Comparison of ENCODE assay signal across 10 cellular contexts in genomic region chr4:8394125-8394524, GRCh38. TPM values are rescaled to one million over a fixed set of nuclear protein-coding genes. Genes with fewer than 3 reads are reported as not detected.
A peak's percentile ranks its signal among the peaks of the same experiment; 100 is the strongest.
DNase-seq lines count a peak whose midpoint lies in the region; ATAC-seq, FAIRE-seq and TF ChIP-seq lines count a peak whose summit lies in the region.
"Had no signal": no experiment of that assay in that cellular context is flagged by ENCODE, and none has a peak within 500 bp of the region (broad histone marks: within the 10 kb centered on the region; RNA-seq: fewer than 3 reads in every experiment).

No MANE protein-coding gene starts in this region.

- H3K9me3 Mint-ChIP-seq in neural progenitor cell: no peaks in the 10 kb centered on the region

- TF ChIP-seq CTCF in RWPE1 (conservative IDR thresholded peaks at IDR 0.05; ENCODE audit: low read depth) (no peak), fibroblast of the aortic adventitia (IDR thresholded peaks at IDR 0.05; ENCODE audit: insufficient read depth, low read length) (no peak), neural progenitor cell (IDR thresholded peaks at IDR 0.05) (no peak)

- peaks cover 19% of the 10 kb centered on the region for H3K4me1 ChIP-seq in neural progenitor cell
- no peaks in the 10 kb centered on the region for H3K4me1 ChIP-seq in urinary bladder (ENCODE audit: insufficient read depth)

- FAIRE-seq in GM19239 (lab: Jason Lieb, UNC): no peak
- FAIRE-seq: colon had no signal

- no peak for ATAC-seq in HG03469 (IDR thresholded peaks at IDR 0.05; ENCODE audit: unreplicated experiment)

- H3K4me1 Mint-ChIP-seq in neural progenitor cell: peaks cover 52% of the 10 kb centered on the region

- H3K27ac ChIP-seq in RWPE1: peak overlapping the region; percentile 49; the same call in 1 of the 2 replicates
- H3K27ac ChIP-seq in neural progenitor cell: peak overlapping the region; percentile 61
- peak overlapping the region; percentile 58 for H3K27ac ChIP-seq in urinary bladder (ENCODE audit: low read depth)
- H3K27ac ChIP-seq: VCaP had no signal

- H3K27me3 ChIP-seq in neural progenitor cell: no peaks in the 10 kb centered on the region

- 25% methylated on average over 18 of the region's 18 CpGs for WGBS in urinary bladder

- CTCF ChIA-PET in RWPE1 (lab: Yijun Ruan, JAX): interaction anchor here (0.6 kb wide), 1 partner anchor 558 kb away, joined by 3 read pairs; no protein-coding TSS in a partner anchor

- H3K36me3 ChIP-seq in neural progenitor cell (no peaks in the 10 kb centered on the region), urinary bladder (ENCODE audit: insufficient read depth) (no peaks in the 10 kb centered on the region)

- peaks cover 9% of the 10 kb centered on the region for H3K27me3 Mint-ChIP-seq in neural progenitor cell (ENCODE audit: insufficient read depth, low read depth)

- peak overlapping the region; percentile 70 for H3K4me3 Mint-ChIP-seq in neural progenitor cell

- H3K79me2 ChIP-seq in neural progenitor cell (ENCODE audit: low read depth): no peaks in the 10 kb centered on the region

- H4K20me1 ChIP-seq in neural progenitor cell (ENCODE audit: low read depth): no peaks in the 10 kb centered on the region

- POLR2A ChIA-PET in RWPE1 (lab: Yijun Ruan, JAX; ENCODE audit: low non-redundant PET): no interaction called here

- H2AFZ ChIP-seq in neural progenitor cell (replicated peaks): no peak overlapping the region

- H3K27ac Mint-ChIP-seq in neural progenitor cell: peak overlapping the region; percentile 93

- H3F3A ChIP-seq in neural progenitor cell (ENCODE audit: low read depth): peaks cover 10% of the 10 kb centered on the region

- DNase-seq in RWPE1 (ENCODE audit: low spot score) (no peak), fibroblast of the aortic adventitia (ENCODE audit: low read depth) (peak; percentile 81), neural progenitor cell (ENCODE audit: low spot score) (peak; percentile 54), GOT3 (lab: John Stamatoyannopoulos, UW) (no peak), GM19239 (ENCODE audit: insufficient read length, low spot score) (no peak)
- DNase-seq: stimulated activated CD4-positive, alpha-beta T cell treated with anti-CD3 and anti-CD28 coated beads, Interleukin-15, amount 100 ng/mL, for 24 hours had no signal

- no peaks in the 10 kb centered on the region for H3K9me3 ChIP-seq in neural progenitor cell (ENCODE audit: low read depth)

- H3K36me3 Mint-ChIP-seq in neural progenitor cell: peaks cover 8% of the 10 kb centered on the region

- no peak overlapping the region for H3K9ac ChIP-seq in neural progenitor cell

- H3K4me2 ChIP-seq in neural progenitor cell: peak overlapping the region; percentile 67

- H3K4me3 ChIP-seq in fibroblast of the aortic adventitia (ENCODE audit: low read depth, low read length): no peak overlapping the region
- peak overlapping the region; percentile 0 for H3K4me3 ChIP-seq in neural progenitor cell
- no peak overlapping the region for H3K4me3 ChIP-seq in urinary bladder (ENCODE audit: low read depth, low read length)

RNA-seq across cellular contexts. Expression of gene ACOX3, which starts 46.4 kb away (rescaled TPM):
- total RNA-seq in fibroblast of the aortic adventitia (ENCODE audit: low replicate concordance): 22.3 and 26.9 TPM in 2 replicates
- 14.0 and 20.1 TPM in 2 replicates for total RNA-seq in neural progenitor cell (ENCODE audit: low replicate concordance)
- 36.6 TPM for total RNA-seq in urinary bladder
- polyA plus RNA-seq in urinary bladder: 17.4 TPM

RNA-seq across cellular contexts. Expression of gene TRMT44, which starts 46.5 kb away (rescaled TPM):
- total RNA-seq in fibroblast of the aortic adventitia (ENCODE audit: low replicate concordance) (10.8 and 18.9 TPM in 2 replicates), neural progenitor cell (ENCODE audit: low replicate concordance) (19.9 and 24.2 TPM in 2 replicates), urinary bladder (17.5 TPM)
- polyA plus RNA-seq in urinary bladder: 10.4 TPM

Comparison
In these comparisons a context has a peak if more than half of its experiments do, and no peak if none do; other contexts are left out.
1. DNase-seq: peak in fibroblast of the aortic adventitia (single experiment) and neural progenitor cell (single experiment); none in RWPE1 (single experiment), GOT3 (single experiment) and GM19239 (single experiment).
2. Peak in every context shown above with its lines, with median percentiles within 50 percentile points of each other: H3K27ac ChIP-seq.